ENCODE assay signal across 9 cellular contexts in genomic region chr7:13416544-13416943, GRCh38.
"Had no signal": no experiment of that assay in that cellular context is flagged by ENCODE, and none has a peak within 500 bp of the region (broad histone marks: within the 10 kb centered on the region; RNA-seq: fewer than 3 reads in every experiment).

No MANE protein-coding gene starts in this region.

- H3K4me2 ChIP-seq: GM23338 had no signal

- ATAC-seq: GM23338, HCT116 had no signal

- DNase-seq: H7, HFFc6, IMR-90, KBM-7 had no signal

- FAIRE-seq: H1 had no signal

- H3K4me3 ChIP-seq: GM23338, HAP-1 had no signal

- H3K4me1 ChIP-seq: HAP-1 had no signal

- H3K36me3 ChIP-seq: HAP-1 had no signal

- H3K9me3 ChIP-seq: HAP-1 had no signal

- H2AFZ ChIP-seq: GM23338 had no signal

- H3K27ac ChIP-seq: HL-60 had no signal
